ENCODE assay signal across 19 cellular contexts in the genomic region with DNA sequence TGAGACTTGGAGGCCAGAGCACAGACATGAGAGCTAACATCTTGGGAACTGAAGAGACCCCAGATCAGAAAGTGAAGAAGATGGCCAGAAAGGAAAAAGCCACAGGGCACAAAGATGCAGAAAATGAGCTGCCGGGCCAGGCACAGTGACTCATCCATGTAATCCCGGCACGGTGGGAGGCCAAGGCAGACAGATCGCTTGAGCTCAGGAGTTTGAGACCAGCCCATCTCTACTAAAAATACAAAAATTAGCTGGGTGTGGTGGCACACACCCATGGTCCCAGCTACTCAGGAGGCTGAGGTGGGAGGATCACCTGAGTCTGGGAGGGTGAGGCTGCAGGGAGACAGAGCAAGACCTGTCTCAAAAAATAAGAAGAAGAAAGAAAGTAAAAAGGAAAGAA.
DNase-seq lines count a peak whose midpoint lies in the region; ATAC-seq and TF ChIP-seq lines count a peak whose summit lies in the region.
"Had no signal": no experiment of that assay in that cellular context is flagged by ENCODE, and none has a peak within 500 bp of the region (broad histone marks: within the 10 kb centered on the region; RNA-seq: fewer than 3 reads in every experiment).

No MANE protein-coding gene starts in this region.

- no peaks in the 10 kb centered on the region for H3K36me3 Mint-ChIP-seq in endodermal cell (ENCODE audit: low read depth)
- H3K36me3 Mint-ChIP-seq: CD4-positive, CD25-positive, alpha-beta regulatory T cell; CD8-positive, alpha-beta memory T cell had no signal

- no peak overlapping the region for H3K4me3 Mint-ChIP-seq in endodermal cell
- H3K4me3 Mint-ChIP-seq: CD4-positive, CD25-positive, alpha-beta regulatory T cell; CD8-positive, alpha-beta memory T cell had no signal

- POLR2A ChIA-PET in A673 (lab: Charles Lee; ENCODE audit: low non-redundant PET): no interaction called here
- POLR2A ChIA-PET in HEK293 (lab: Yijun Ruan, JAX): no interaction called here

- peak; percentile 61 for DNase-seq in A673 (ENCODE audit: low spot score)
- DNase-seq in endodermal cell: peak; percentile 65
- DNase-seq in posterior vena cava (ENCODE audit: low spot score): peak; percentile 43
- DNase-seq in NCI-H128 (lab: John Stamatoyannopoulos, UW; ENCODE audit: unreplicated experiment): no peak
- DNase-seq: ACHN; BE2C; C1 segment of cervical spinal cord; CD4-positive, CD25-positive, alpha-beta regulatory T cell; CD8-positive, alpha-beta memory T cell; COR-L47; DMS 273 treated with DMSO at 0.1 percent for 48 hours; DMS53; DND-41; GM23248 had no signal

- ATAC-seq in HG03439 (IDR thresholded peaks at IDR 0.05; ENCODE audit: unreplicated experiment) (no peak), GM18498 (IDR thresholded peaks at IDR 0.05; ENCODE audit: unreplicated experiment) (no peak)

- no peaks in the 10 kb centered on the region for H3K4me1 ChIP-seq in A673 (ENCODE audit: insufficient read depth, low read length, poor library complexity, severe bottlenecking)
- H3K4me1 ChIP-seq in HEK293 (ENCODE audit: control insufficient read depth, insufficient read depth, low read length): no peaks in the 10 kb centered on the region
- H3K4me1 ChIP-seq in endodermal cell (ENCODE audit: control insufficient read depth, insufficient read depth, low read length): no peaks in the 10 kb centered on the region
- H3K4me1 ChIP-seq: BE2C, HAP-1 had no signal

- H3K27me3 Mint-ChIP-seq in endodermal cell (ENCODE audit: insufficient read depth): no peaks in the 10 kb centered on the region
- H3K27me3 Mint-ChIP-seq: CD4-positive, CD25-positive, alpha-beta regulatory T cell had no signal

- H3K27ac ChIP-seq in A673 (ENCODE audit: low read depth, low read length, poor library complexity, severe bottlenecking) (no peak overlapping the region), HEK293 (ENCODE audit: extremely low read depth, low read depth, low read length) (no peak overlapping the region), endodermal cell (ENCODE audit: low read depth, low read length) (no peak overlapping the region)
- H3K27ac ChIP-seq: GM23248, HL-60 had no signal

- WGBS in endodermal cell (ENCODE audit: insufficient coverage in 1 of 2, insufficient read length in 1 of 2), 2 experiments: 60 to 74% methylated on average over 2 to 4 of the region's 4 CpGs

- H3K9me3 Mint-ChIP-seq in endodermal cell: no peaks in the 10 kb centered on the region

- CTCF ChIA-PET in A673 (lab: Charles Lee): no interaction called here
- CTCF ChIA-PET in HEK293 (lab: Yijun Ruan, JAX): no interaction called here

- H3K9me3 ChIP-seq in A673 (ENCODE audit: low read depth, low read length, poor library complexity, severe bottlenecking) (no peaks in the 10 kb centered on the region), HEK293 (ENCODE audit: control insufficient read depth, insufficient read depth, low read depth, low read length) (no peaks in the 10 kb centered on the region), endodermal cell (ENCODE audit: control insufficient read depth, low read length) (no peaks in the 10 kb centered on the region)
- H3K9me3 ChIP-seq: BE2C, HAP-1 had no signal

- no peaks in the 10 kb centered on the region for H3K36me3 ChIP-seq in A673 (ENCODE audit: insufficient read depth, low read length, poor library complexity, severe bottlenecking)
- H3K36me3 ChIP-seq in HEK293 (ENCODE audit: control insufficient read depth in 2 of 2, insufficient read depth in 1 of 2, low read length in 2 of 2): no peaks in the 10 kb centered on the region
- H3K36me3 ChIP-seq in endodermal cell (ENCODE audit: control insufficient read depth, insufficient read depth, low read length): no peaks in the 10 kb centered on the region
- H3K36me3 ChIP-seq: BE2C, HAP-1 had no signal

- no peak overlapping the region for H3K27ac Mint-ChIP-seq in endodermal cell
- H3K27ac Mint-ChIP-seq: CD4-positive, CD25-positive, alpha-beta regulatory T cell; CD8-positive, alpha-beta memory T cell had no signal

- H3K4me3 ChIP-seq in A673 (ENCODE audit: low read depth, low read length, poor library complexity, severe bottlenecking) (no peak overlapping the region), HEK293 (ENCODE audit: low read depth, low read length) (no peak overlapping the region), endodermal cell (ENCODE audit: low read length) (no peak overlapping the region)
- H3K4me3 ChIP-seq: GM23248, HAP-1 had no signal

- intact Hi-C loops in A673 (cut with micrococcal nuclease; ENCODE audit: unreplicated experiment): no loop called here
- intact Hi-C loops in posterior vena cava (cut with DNase I): no loop called here

- H3K9ac ChIP-seq in endodermal cell (ENCODE audit: extremely low read depth, low read length, poor library complexity, severe bottlenecking): no peak overlapping the region
- H3K9ac ChIP-seq: GM23248 had no signal

- TF ChIP-seq CTCF in A673 (conservative IDR thresholded peaks at IDR 0.05; ENCODE audit: low read depth, low read length) (no peak), HEK293 (tag by site-specific recombination; IDR thresholded peaks at IDR 0.05) (no peak), endodermal cell (conservative IDR thresholded peaks at IDR 0.05) (no peak)

- no peaks in the 10 kb centered on the region for H3K27me3 ChIP-seq in A673 (replicated peaks; ENCODE audit: insufficient read depth, low read depth, low read length, poor library complexity)
- H3K27me3 ChIP-seq in endodermal cell (ENCODE audit: control insufficient read depth, insufficient read depth, low read length, poor library complexity, severe bottlenecking): no peaks in the 10 kb centered on the region
- H3K27me3 ChIP-seq: BE2C had no signal

- H3K4me1 Mint-ChIP-seq in endodermal cell: no peaks in the 10 kb centered on the region
- H3K4me1 Mint-ChIP-seq: CD4-positive, CD25-positive, alpha-beta regulatory T cell; CD8-positive, alpha-beta memory T cell had no signal

- BruUV-seq in A673 (replicated peaks; lab: Mats Ljungman, UMichigan): no TSS peak

TF ChIP-seq in HEK293, 187 proteins besides CTCF, POLR2A, EP300 and RAD21:
- no peak for TF ChIP-seq ZNF221 (tag by site-specific recombination; IDR thresholded peaks at IDR 0.05; ENCODE audit: borderline replicate concordance)
- TF ChIP-seq ZNF501 (tag by site-specific recombination; IDR thresholded peaks at IDR 0.05): no peak
- TF ChIP-seq, protein P1, sequence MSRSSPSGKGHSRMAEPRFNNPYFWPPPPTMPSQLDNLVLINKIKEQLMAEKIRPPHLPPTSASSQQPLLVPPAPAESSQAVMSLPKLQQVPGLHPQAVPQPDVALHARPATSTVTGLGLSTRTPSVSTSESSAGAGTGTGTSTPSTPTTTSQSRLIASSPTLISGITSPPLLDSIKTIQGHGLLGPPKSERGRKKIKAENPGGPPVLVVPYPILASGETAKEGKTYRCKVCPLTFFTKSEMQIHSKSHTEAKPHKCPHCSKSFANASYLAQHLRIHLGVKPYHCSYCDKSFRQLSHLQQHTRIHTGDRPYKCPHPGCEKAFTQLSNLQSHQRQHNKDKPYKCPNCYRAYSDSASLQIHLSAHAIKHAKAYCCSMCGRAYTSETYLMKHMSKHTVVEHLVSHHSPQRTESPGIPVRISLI (tag by site-specific recombination; IDR thresholded peaks at IDR 0.05): no peak
- no peak for TF ChIP-seq ZNF175 (tag by site-specific recombination; IDR thresholded peaks at IDR 0.05)
- no peak for TF ChIP-seq SP2 (tag by site-specific recombination; IDR thresholded peaks at IDR 0.05)
- TF ChIP-seq, protein P2, sequence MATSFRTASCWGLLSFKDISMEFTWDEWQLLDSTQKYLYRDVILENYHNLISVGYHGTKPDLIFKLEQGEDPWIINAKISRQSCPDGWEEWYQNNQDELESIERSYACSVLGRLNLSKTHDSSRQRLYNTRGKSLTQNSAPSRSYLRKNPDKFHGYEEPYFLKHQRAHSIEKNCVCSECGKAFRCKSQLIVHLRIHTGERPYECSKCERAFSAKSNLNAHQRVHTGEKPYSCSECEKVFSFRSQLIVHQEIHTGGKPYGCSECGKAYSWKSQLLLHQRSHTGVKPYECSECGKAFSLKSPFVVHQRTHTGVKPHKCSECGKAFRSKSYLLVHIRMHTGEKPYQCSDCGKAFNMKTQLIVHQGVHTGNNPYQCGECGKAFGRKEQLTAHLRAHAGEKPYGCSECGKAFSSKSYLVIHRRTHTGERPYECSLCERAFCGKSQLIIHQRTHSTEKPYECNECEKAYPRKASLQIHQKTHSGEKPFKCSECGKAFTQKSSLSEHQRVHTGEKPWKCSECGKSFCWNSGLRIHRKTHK (tag by site-specific recombination; IDR thresholded peaks at IDR 0.05): 0 out of 2 replicates have a peak, but pooled peaks have one; percentile 4
- TF ChIP-seq BCL11A (tag by site-specific recombination; IDR thresholded peaks at IDR 0.05; ENCODE audit: low read depth): no peak
- TF ChIP-seq GLIS2 (tag by site-specific recombination; IDR thresholded peaks at IDR 0.05): no peak
- TF ChIP-seq YY1 (tag by site-specific recombination; IDR thresholded peaks at IDR 0.05): no peak
- peak; percentile 44; the same call in 1 of the 2 replicates for TF ChIP-seq ZBTB17 (tag by site-specific recombination; IDR thresholded peaks at IDR 0.05)
- TF ChIP-seq ZNF184 (tag by site-specific recombination; IDR thresholded peaks at IDR 0.05): no peak
- TF ChIP-seq KLF1 (tag by site-specific recombination; IDR thresholded peaks at IDR 0.05): peak; percentile 93
- peak; percentile 64 for TF ChIP-seq GLIS1 (tag by site-specific recombination; IDR thresholded peaks at IDR 0.05)
- TF ChIP-seq, protein P3, sequence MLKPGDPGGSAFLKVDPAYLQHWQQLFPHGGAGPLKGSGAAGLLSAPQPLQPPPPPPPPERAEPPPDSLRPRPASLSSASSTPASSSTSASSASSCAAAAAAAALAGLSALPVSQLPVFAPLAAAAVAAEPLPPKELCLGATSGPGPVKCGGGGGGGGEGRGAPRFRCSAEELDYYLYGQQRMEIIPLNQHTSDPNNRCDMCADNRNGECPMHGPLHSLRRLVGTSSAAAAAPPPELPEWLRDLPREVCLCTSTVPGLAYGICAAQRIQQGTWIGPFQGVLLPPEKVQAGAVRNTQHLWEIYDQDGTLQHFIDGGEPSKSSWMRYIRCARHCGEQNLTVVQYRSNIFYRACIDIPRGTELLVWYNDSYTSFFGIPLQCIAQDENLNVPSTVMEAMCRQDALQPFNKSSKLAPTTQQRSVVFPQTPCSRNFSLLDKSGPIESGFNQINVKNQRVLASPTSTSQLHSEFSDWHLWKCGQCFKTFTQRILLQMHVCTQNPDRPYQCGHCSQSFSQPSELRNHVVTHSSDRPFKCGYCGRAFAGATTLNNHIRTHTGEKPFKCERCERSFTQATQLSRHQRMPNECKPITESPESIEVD (tag by site-specific recombination; IDR thresholded peaks at IDR 0.05): no peak
- TF ChIP-seq ZNF785 (tag by site-specific recombination; IDR thresholded peaks at IDR 0.05): no peak
- TF ChIP-seq ZNF341 (tag by site-specific recombination; IDR thresholded peaks at IDR 0.05; ENCODE audit: low read depth): no peak
- TF ChIP-seq ZEB2 (tag by site-specific recombination; IDR thresholded peaks at IDR 0.05): 0 out of 2 replicates have a peak, but pooled peaks have one; percentile 12
- TF ChIP-seq ZBTB8A (tag by site-specific recombination; IDR thresholded peaks at IDR 0.05): no peak
TF ChIP-seq in HEK293: peak in this region for 5.
